8 cellular contexts compared by ENCODE assay signal in genomic region chr2:38602136-38602731, GRCh38. TPM values are rescaled to one million over a fixed set of nuclear protein-coding genes. Genes with fewer than 3 reads are reported as not detected.
A peak's percentile ranks its signal among the peaks of the same experiment; 100 is the strongest.
DNase-seq lines count a peak whose midpoint lies in the region; ATAC-seq and TF ChIP-seq lines count a peak whose summit lies in the region.

No MANE protein-coding gene starts in this region.

- H3K79me2 ChIP-seq in osteoblast (ENCODE audit: insufficient read depth, low read length), result peaks cover 54% of the 10 kb centered on the region

- no peaks in the 10 kb centered on the region for H3K9me3 ChIP-seq in HAP-1
- no peaks in the 10 kb centered on the region for H3K9me3 ChIP-seq in osteoblast (ENCODE audit: low read depth, low read length)

- peaks cover 36% of the 10 kb centered on the region for H4K20me1 ChIP-seq in osteoblast (ENCODE audit: insufficient read depth, low read length)

- H3K4me3 ChIP-seq in HAP-1 (peak overlapping the region; percentile 83), osteoblast (ENCODE audit: insufficient read depth, low read length) (peak overlapping the region; percentile 92)

- H2AFZ ChIP-seq in osteoblast (ENCODE audit: low read length), result peak overlapping the region; percentile 80

- H3K4me1 ChIP-seq in HAP-1 (peaks cover 32% of the 10 kb centered on the region), foreskin keratinocyte (peaks cover 17% of the 10 kb centered on the region), osteoblast (ENCODE audit: insufficient read depth, low read length) (peaks cover 19% of the 10 kb centered on the region)

- no peak for TF ChIP-seq CTCF in foreskin keratinocyte (conservative IDR thresholded peaks at IDR 0.05)
- no peak for TF ChIP-seq CTCF in osteoblast (IDR thresholded peaks at IDR 0.05; ENCODE audit: extremely low read depth, low read depth, low read length)

- peak overlapping the region; percentile 46 for H3K27ac ChIP-seq in foreskin keratinocyte
- H3K27ac ChIP-seq in osteoblast (ENCODE audit: low read depth, low read length), result peak overlapping the region; percentile 73

- in situ Hi-C loops in HAP-1 (cut with MboI; ENCODE audit: low sequenced_read_pairs), result loop anchor here (10.0 kb wide), 1 partner anchor 133 kb away; no protein-coding TSS in a partner anchor

- peak; percentile 54 for DNase-seq in ELF-1 (ENCODE audit: low read depth, low spot score)
- peak in 1 of 2 experiments; percentile 45 for DNase-seq in HAP-1 (ENCODE audit: low spot score in 2 of 2)
- DNase-seq in NCI-H2227 treated with DMSO at 0.1 percent for 48 hours (lab: John Stamatoyannopoulos, UW), result peak; percentile 49
- peak; percentile 23 for DNase-seq in activated gamma-delta T cell (lab: John Stamatoyannopoulos, UW)
- DNase-seq in foreskin keratinocyte, result no peak
- DNase-seq in osteoblast (ENCODE audit: insufficient read length, low spot score, missing footprints), result no peak
- no peak for DNase-seq in DMS114 treated with DMSO at 0.1 percent for 48 hours (lab: John Stamatoyannopoulos, UW; ENCODE audit: unreplicated experiment)
- no peak for DNase-seq in Kasumi-1 (lab: John Stamatoyannopoulos, UW)

- no peaks in the 10 kb centered on the region for H3K36me3 ChIP-seq in HAP-1 (replicated peaks)
- H3K36me3 ChIP-seq in osteoblast (ENCODE audit: insufficient read depth, low read length), result no peaks in the 10 kb centered on the region

- peak; percentile 35 for ATAC-seq in foreskin keratinocyte

- H3K27me3 ChIP-seq in HAP-1 (ENCODE audit: low read depth), result no peaks in the 10 kb centered on the region
- no peaks in the 10 kb centered on the region for H3K27me3 ChIP-seq in foreskin keratinocyte
- H3K27me3 ChIP-seq in osteoblast (ENCODE audit: insufficient read depth, low read length), result no peaks in the 10 kb centered on the region

- H3K4me2 ChIP-seq in osteoblast (ENCODE audit: insufficient read depth, low read length), result peak overlapping the region; percentile 98

RNA-seq across cellular contexts. Expression of gene HNRNPLL, which starts 0.5 kb away (rescaled TPM):
- total RNA-seq in foreskin keratinocyte (35.6 and 37.1 TPM in 2 replicates), osteoblast (46.0 and 53.9 TPM in 2 replicates)
- polyA plus RNA-seq in foreskin keratinocyte, result 19.6 and 23.0 TPM in 2 replicates

Comparison
In these comparisons a context has a peak if more than half of its experiments do, and no peak if none do; other contexts are left out.
1. DNase-seq: peak in ELF-1 (single experiment), NCI-H2227 treated with DMSO at 0.1 percent for 48 hours (single experiment) and activated gamma-delta T cell (single experiment); none in foreskin keratinocyte (0 of 2), osteoblast (single experiment), DMS114 treated with DMSO at 0.1 percent for 48 hours (single experiment) and Kasumi-1 (0 of 2).